Comparison of ENCODE assay signal across 19 cellular contexts in the genomic region with DNA sequence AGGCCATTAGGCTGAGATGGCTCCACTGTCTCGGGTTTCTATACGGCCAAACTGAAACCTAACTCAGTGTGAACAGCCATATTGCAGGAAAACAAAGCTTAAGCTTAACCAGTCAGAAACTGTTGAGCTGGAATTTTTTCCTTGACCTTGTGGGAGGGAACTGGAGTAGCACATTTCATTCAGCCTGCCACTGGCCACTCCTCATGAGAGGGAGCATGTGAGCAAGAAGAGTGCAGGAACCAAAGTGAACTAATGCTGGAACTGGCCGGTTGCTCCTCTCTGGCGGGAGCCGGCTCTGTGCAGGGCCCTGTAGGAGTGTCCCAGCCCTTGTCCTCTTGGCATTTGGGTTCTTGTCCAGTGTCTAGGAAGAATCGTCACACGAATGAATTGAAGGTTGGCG.
"Had no signal": no experiment of that assay in that cellular context is flagged by ENCODE, and none has a peak within 500 bp of the region (broad histone marks: within the 10 kb centered on the region; RNA-seq: fewer than 3 reads in every experiment).

No MANE protein-coding gene starts in this region.

- H3K4me3 Mint-ChIP-seq: activated CD4-positive, alpha-beta T cell treated with anti-CD3 and anti-CD28 coated beads for 36 hours; activated T-helper 1 cell treated with anti-CD3 and anti-CD28 coated beads, Interleukin-12 subunit alpha, Interleukin-12 subunit beta, Interleukin-2, Interleukin-4 antibody, amounts not matched to agents 30 ng/mL and 10 ng/mL and 1 ng/mL, durations not matched to agents 14 hours and 24 hours and 36 hours; memory B cell; naive thymus-derived CD4-positive, alpha-beta T cell; stimulated activated naive B cell treated with anti-CD40 and anti-IgM and Interleukin-4, amounts not matched to agents 10 μg/mL and 1 μg/mL and 100 μg/mL, for 72 hours had no signal

- ATAC-seq: activated CD4-positive, alpha-beta T cell treated with anti-CD3 and anti-CD28 coated beads for 36 hours; activated naive CD4-positive, alpha-beta T cell treated with anti-CD3 and anti-CD28 coated beads, Interleukin-2, amount 50 U/mL, for 72 hours; gastroesophageal sphincter; heart right ventricle; naive thymus-derived CD4-positive, alpha-beta T cell; pancreas; stimulated activated naive B cell treated with anti-CD40 and anti-IgM and Interleukin-4, amounts not matched to agents 10 μg/mL and 1 μg/mL and 100 μg/mL, for 72 hours had no signal

- H3K27ac Mint-ChIP-seq: activated CD4-positive, alpha-beta T cell treated with anti-CD3 and anti-CD28 coated beads for 36 hours; activated naive CD4-positive, alpha-beta T cell treated with anti-CD3 and anti-CD28 coated beads, Interleukin-2, amount 50 U/mL, for 72 hours; activated T-helper 1 cell treated with anti-CD3 and anti-CD28 coated beads, Interleukin-12 subunit alpha, Interleukin-12 subunit beta, Interleukin-2, Interleukin-4 antibody, amounts not matched to agents 30 ng/mL and 10 ng/mL and 1 ng/mL, durations not matched to agents 14 hours and 24 hours and 36 hours; memory B cell; naive thymus-derived CD4-positive, alpha-beta T cell; stimulated activated naive B cell treated with anti-CD40 and anti-IgM and Interleukin-4, amounts not matched to agents 10 μg/mL and 1 μg/mL and 100 μg/mL, for 72 hours had no signal

- DNase-seq: activated CD4-positive, alpha-beta T cell treated with anti-CD3 and anti-CD28 coated beads for 36 hours; activated CD4-positive, alpha-beta T cell treated with anti-CD3 and anti-CD28 coated beads, Interleukin-2, amount 50 U/mL, for 48 hours; activated gamma-delta T cell treated with Interleukin-2 at 50 U/mL for 16 hours; activated T-cell treated with anti-CD3 and anti-CD28 coated beads for 4 hours; adrenal gland; cerebellar nuclear complex; effector CD4-positive, alpha-beta T cell; heart right ventricle; kidney glomerular epithelial cell; naive thymus-derived CD4-positive, alpha-beta T cell; pancreas; sigmoid colon; stimulated activated CD4-positive, alpha-beta T cell treated with anti-CD3 and anti-CD28 coated beads, Interleukin-4, amount 100 ng/mL, for 24 hours; stimulated activated naive B cell treated with anti-CD40 and anti-IgM and Interleukin-4, amounts not matched to agents 10 μg/mL and 1 μg/mL and 100 μg/mL, for 72 hours; thyroid gland had no signal

- H3K27me3 Mint-ChIP-seq: activated CD4-positive, alpha-beta T cell treated with anti-CD3 and anti-CD28 coated beads for 36 hours; memory B cell; stimulated activated naive B cell treated with anti-CD40 and anti-IgM and Interleukin-4, amounts not matched to agents 10 μg/mL and 1 μg/mL and 100 μg/mL, for 72 hours had no signal
